ENCODE assay signal across 11 cellular contexts in genomic region chr5:43315262-43315661, GRCh38. TPM values are rescaled to one million over a fixed set of nuclear protein-coding genes. Genes with fewer than 3 reads are reported as not detected.
DNase-seq lines count a peak whose midpoint lies in the region; ATAC-seq and TF ChIP-seq lines count a peak whose summit lies in the region.
"Had no signal": no experiment of that assay in that cellular context is flagged by ENCODE, and none has a peak within 500 bp of the region (broad histone marks: within the 10 kb centered on the region; RNA-seq: fewer than 3 reads in every experiment).

No MANE protein-coding gene starts in this region.

- H3K9me3 Mint-ChIP-seq in T-helper 2 cell treated with Interferon-gamma antibody and Interleukin-4, amounts not matched to agents 5 μg/mL and 100 μg/mL, for 36 hours: peaks cover 19% of the 10 kb centered on the region
- H3K9me3 Mint-ChIP-seq: T-cell had no signal

- H3K27me3 Mint-ChIP-seq in T-helper 2 cell treated with Interferon-gamma antibody and Interleukin-4, amounts not matched to agents 5 μg/mL and 100 μg/mL, for 36 hours (ENCODE audit: low read depth): no peaks in the 10 kb centered on the region
- H3K27me3 Mint-ChIP-seq: T-cell had no signal

- DNase-seq in DMS53 (lab: John Stamatoyannopoulos, UW) (peak; percentile 64), DMS53 treated with DMSO at 0.1 percent for 48 hours (lab: John Stamatoyannopoulos, UW; ENCODE audit: unreplicated experiment) (no peak), epithelial cell of esophagus (ENCODE audit: low read depth) (peak; percentile 96), mesenteric fat pad (ENCODE audit: low spot score) (no peak), NCI-H2029 (lab: John Stamatoyannopoulos, UW) (no peak)
- peak; percentile 58 for DNase-seq in T-helper 2 cell treated with Interferon-gamma antibody and Interleukin-4, amounts not matched to agents 5 μg/mL and 100 μg/mL, for 36 hours (ENCODE audit: low spot score)
- DNase-seq in stimulated activated CD4-positive, alpha-beta T cell treated with anti-CD3 and anti-CD28 coated beads, Interleukin-2, amount 100 ng/mL, for 24 hours: peak; percentile 38 to 50
- DNase-seq: 8988T, T-cell had no signal

- peak overlapping the region; percentile 5 for H3K4me3 Mint-ChIP-seq in T-helper 2 cell treated with Interferon-gamma antibody and Interleukin-4, amounts not matched to agents 5 μg/mL and 100 μg/mL, for 36 hours
- H3K4me3 Mint-ChIP-seq: T-cell had no signal

- H3K4me1 Mint-ChIP-seq in T-helper 2 cell treated with Interferon-gamma antibody and Interleukin-4, amounts not matched to agents 5 μg/mL and 100 μg/mL, for 36 hours (ENCODE audit: low read depth): peaks cover 43% of the 10 kb centered on the region

- peaks cover 25% of the 10 kb centered on the region for H3K36me3 Mint-ChIP-seq in T-helper 2 cell treated with Interferon-gamma antibody and Interleukin-4, amounts not matched to agents 5 μg/mL and 100 μg/mL, for 36 hours (ENCODE audit: low read depth)
- H3K36me3 Mint-ChIP-seq: T-cell had no signal

- no peak for TF ChIP-seq CTCF in epithelial cell of esophagus (IDR thresholded peaks at IDR 0.05; ENCODE audit: insufficient read depth, low read depth, low read length, missing control alignments)

- H3K4me3 ChIP-seq in epithelial cell of esophagus (ENCODE audit: low read length): no peak overlapping the region
- H3K4me3 ChIP-seq: cardiac muscle cell had no signal

- peak overlapping the region; percentile 99 for H3K27ac Mint-ChIP-seq in T-helper 2 cell treated with Interferon-gamma antibody and Interleukin-4, amounts not matched to agents 5 μg/mL and 100 μg/mL, for 36 hours

- ATAC-seq in HG03439 (IDR thresholded peaks at IDR 0.05; ENCODE audit: unreplicated experiment): no peak
- ATAC-seq: T-cell had no signal

RNA-seq across cellular contexts. Expression of gene HMGCS1, which starts 2.0 kb away (rescaled TPM):
- total RNA-seq in mesenteric fat pad: 33.7 TPM

Comparison
In these comparisons a context has a peak if more than half of its experiments do, and no peak if none do; other contexts are left out.
1. DNase-seq: peak in DMS53 (single experiment), T-helper 2 cell treated with Interferon-gamma antibody and Interleukin-4, amounts not matched to agents 5 μg/mL and 100 μg/mL, for 36 hours (single experiment), epithelial cell of esophagus (single experiment) and stimulated activated CD4-positive, alpha-beta T cell treated with anti-CD3 and anti-CD28 coated beads, Interleukin-2, amount 100 ng/mL, for 24 hours (2 of 2); none in DMS53 treated with DMSO at 0.1 percent for 48 hours (single experiment), mesenteric fat pad (single experiment) and NCI-H2029 (single experiment).